ENCODE assay signal across 21 cellular contexts in genomic region chr3:127733781-127734180, GRCh38.
DNase-seq lines count a peak whose midpoint lies in the region; FAIRE-seq and TF ChIP-seq lines count a peak whose summit lies in the region.
"Had no signal": no experiment of that assay in that cellular context is flagged by ENCODE, and none has a peak within 500 bp of the region (broad histone marks: within the 10 kb centered on the region; RNA-seq: fewer than 3 reads in every experiment).

No MANE protein-coding gene starts in this region.

- H4K20me1 ChIP-seq in BLaER1 (no peaks in the 10 kb centered on the region), astrocyte (ENCODE audit: insufficient read depth, low read length) (no peaks in the 10 kb centered on the region), osteoblast (ENCODE audit: insufficient read depth, low read length) (no peaks in the 10 kb centered on the region)

- TF ChIP-seq CTCF in HFFc6 (IDR thresholded peaks at IDR 0.05) (no peak), astrocyte (IDR thresholded peaks at IDR 0.05; ENCODE audit: insufficient read depth, low read depth, low read length) (no peak), osteoblast (IDR thresholded peaks at IDR 0.05; ENCODE audit: extremely low read depth, low read depth, low read length) (no peak), endodermal cell (conservative IDR thresholded peaks at IDR 0.05) (no peak), ascending aorta (IDR thresholded peaks at IDR 0.05) (no peak)

- intact Hi-C loops in ascending aorta (cut with DNase I) = no loop called here

- 91 to 93% methylated on average over 7 to 10 of the region's 10 CpGs for WGBS in endodermal cell (ENCODE audit: insufficient coverage in 1 of 2, insufficient read length in 1 of 2), 2 experiments

- H3K4me3 ChIP-seq in BLaER1 (no peak overlapping the region), astrocyte (ENCODE audit: insufficient read depth, low read depth, low read length) (no peak overlapping the region), osteoblast (ENCODE audit: insufficient read depth, low read length) (no peak overlapping the region), endodermal cell (ENCODE audit: low read length) (no peak overlapping the region), ascending aorta (no peak overlapping the region)
- H3K4me3 ChIP-seq: HAP-1, right atrium auricular region, stomach, upper lobe of right lung had no signal

- H3K4me2 ChIP-seq in BLaER1 (peak overlapping the region; percentile 69), astrocyte (ENCODE audit: low read length) (peak overlapping the region; percentile 74), osteoblast (ENCODE audit: insufficient read depth, low read length) (no peak overlapping the region)

- H3K9me3 Mint-ChIP-seq in HFFc6 = no peaks in the 10 kb centered on the region
- H3K9me3 Mint-ChIP-seq in astrocyte (ENCODE audit: unreplicated experiment) = no peaks in the 10 kb centered on the region
- no peaks in the 10 kb centered on the region for H3K9me3 Mint-ChIP-seq in endodermal cell
- H3K9me3 Mint-ChIP-seq: activated naive CD4-positive, alpha-beta T cell treated with anti-CD3 and anti-CD28 coated beads, Interleukin-2, amount 10 ng/mL, durations not matched to agents 7 days and 5 days; activated T-cell treated with anti-CD3 and anti-CD28 coated beads, Interleukin-2, amount 50 U/mL, for 24 hours had no signal

- FAIRE-seq in astrocyte (lab: Jason Lieb, UNC) = no peak

- H3K36me3 ChIP-seq in BLaER1 (no peaks in the 10 kb centered on the region), astrocyte (ENCODE audit: insufficient read depth, low read length) (no peaks in the 10 kb centered on the region), osteoblast (ENCODE audit: insufficient read depth, low read length) (no peaks in the 10 kb centered on the region), endodermal cell (ENCODE audit: control insufficient read depth, insufficient read depth, low read length) (no peaks in the 10 kb centered on the region), ascending aorta (no peaks in the 10 kb centered on the region)
- H3K36me3 ChIP-seq: HAP-1, right atrium auricular region, stomach, upper lobe of right lung had no signal

- peak overlapping the region; percentile 92 for H3K27ac Mint-ChIP-seq in HFFc6
- no peak overlapping the region for H3K27ac Mint-ChIP-seq in astrocyte (ENCODE audit: unreplicated experiment)
- H3K27ac Mint-ChIP-seq in endodermal cell = no peak overlapping the region
- H3K27ac Mint-ChIP-seq: activated naive CD4-positive, alpha-beta T cell treated with anti-CD3 and anti-CD28 coated beads, Interleukin-2, amount 10 ng/mL, durations not matched to agents 7 days and 5 days; activated T-cell treated with anti-CD3 and anti-CD28 coated beads, Interleukin-2, amount 50 U/mL, for 24 hours had no signal

- DNase-seq in HFFc6 (no peak), astrocyte (ENCODE audit: low read depth) (no peak), osteoblast (ENCODE audit: insufficient read length, low spot score, missing footprints) (no peak), NCI-H2227 treated with DMSO at 0.1 percent for 48 hours (lab: John Stamatoyannopoulos, UW) (no peak), NCI-H69 (lab: John Stamatoyannopoulos, UW) (no peak), endodermal cell (no peak), ascending aorta (ENCODE audit: low spot score in 2 of 2) (no peak)
- DNase-seq: ACHN; activated CD8-positive, alpha-beta memory T cell treated with anti-CD3 and anti-CD28 coated beads for 24 hours; activated naive CD4-positive, alpha-beta T cell treated with anti-CD3 and anti-CD28 coated beads, Interleukin-2, amount 10 ng/mL, durations not matched to agents 7 days and 5 days; activated T-cell treated with anti-CD3 and anti-CD28 coated beads, Interleukin-2, amount 50 U/mL, for 24 hours; aorta; NCI-H1436; NCI-H526 treated with DMSO at 0.1 percent for 48 hours; stomach; T-helper 1 cell; upper lobe of right lung had no signal

- no peak overlapping the region for H3K27ac ChIP-seq in BLaER1
- H3K27ac ChIP-seq in astrocyte (ENCODE audit: low read depth, low read length) = peak overlapping the region; percentile 85
- H3K27ac ChIP-seq in osteoblast (ENCODE audit: low read depth, low read length) = peak overlapping the region; percentile 87
- no peak overlapping the region for H3K27ac ChIP-seq in endodermal cell (ENCODE audit: low read depth, low read length)
- H3K27ac ChIP-seq in ascending aorta = no peak overlapping the region
- H3K27ac ChIP-seq: C4-2B had no signal

- H3K4me1 ChIP-seq in BLaER1 (peaks cover 61% of the 10 kb centered on the region), astrocyte (ENCODE audit: insufficient read depth, low read length) (peaks cover 41% of the 10 kb centered on the region), osteoblast (ENCODE audit: insufficient read depth, low read length) (peaks cover 38% of the 10 kb centered on the region), endodermal cell (ENCODE audit: control insufficient read depth, insufficient read depth, low read length) (peaks cover 2% of the 10 kb centered on the region), ascending aorta (peaks cover 5 to 58% of the 10 kb centered on the region in 2 donors)

- H3K9me3 ChIP-seq in BLaER1 (no peaks in the 10 kb centered on the region), astrocyte (ENCODE audit: insufficient read depth, low read depth, low read length) (no peaks in the 10 kb centered on the region), osteoblast (ENCODE audit: low read depth, low read length) (no peaks in the 10 kb centered on the region), endodermal cell (ENCODE audit: control insufficient read depth, low read length) (no peaks in the 10 kb centered on the region), ascending aorta (no peaks in the 10 kb centered on the region)
- H3K9me3 ChIP-seq: HAP-1, right atrium auricular region, stomach, upper lobe of right lung had no signal

- H3K27me3 ChIP-seq in BLaER1 (no peaks in the 10 kb centered on the region), astrocyte (ENCODE audit: insufficient read depth, low read length) (no peaks in the 10 kb centered on the region), osteoblast (ENCODE audit: insufficient read depth, low read length) (no peaks in the 10 kb centered on the region), endodermal cell (ENCODE audit: control insufficient read depth, insufficient read depth, low read length, poor library complexity, severe bottlenecking) (peaks cover 49% of the 10 kb centered on the region), ascending aorta (no peaks in the 10 kb centered on the region)
- H3K27me3 ChIP-seq: right atrium auricular region, stomach, upper lobe of right lung had no signal

- H2AFZ ChIP-seq in astrocyte (ENCODE audit: low read depth, low read length) (no peak overlapping the region), osteoblast (ENCODE audit: low read length) (no peak overlapping the region)

- no peak overlapping the region for H3K9ac ChIP-seq in BLaER1
- H3K9ac ChIP-seq in astrocyte (ENCODE audit: low read length) = peak overlapping the region; percentile 44
- no peak overlapping the region for H3K9ac ChIP-seq in endodermal cell (ENCODE audit: extremely low read depth, low read length, poor library complexity, severe bottlenecking)

- H3K36me3 Mint-ChIP-seq in HFFc6 (ENCODE audit: low read depth) (peaks cover 7% of the 10 kb centered on the region; the same call in 1 of the 2 replicates), astrocyte (ENCODE audit: low read depth, unreplicated experiment) (no peaks in the 10 kb centered on the region), endodermal cell (ENCODE audit: low read depth) (no peaks in the 10 kb centered on the region)
- H3K36me3 Mint-ChIP-seq: activated naive CD4-positive, alpha-beta T cell treated with anti-CD3 and anti-CD28 coated beads, Interleukin-2, amount 10 ng/mL, durations not matched to agents 7 days and 5 days had no signal

- peaks cover 4% of the 10 kb centered on the region for H3K79me2 ChIP-seq in astrocyte (ENCODE audit: insufficient read depth, low read length)
- H3K79me2 ChIP-seq in osteoblast (ENCODE audit: insufficient read depth, low read length) = peaks cover 25% of the 10 kb centered on the region

- H3K4me3 Mint-ChIP-seq in HFFc6 (no peak overlapping the region), astrocyte (ENCODE audit: unreplicated experiment) (no peak overlapping the region), endodermal cell (no peak overlapping the region)
- H3K4me3 Mint-ChIP-seq: activated naive CD4-positive, alpha-beta T cell treated with anti-CD3 and anti-CD28 coated beads, Interleukin-2, amount 10 ng/mL, durations not matched to agents 7 days and 5 days; activated T-cell treated with anti-CD3 and anti-CD28 coated beads, Interleukin-2, amount 50 U/mL, for 24 hours had no signal

- peaks cover 58% of the 10 kb centered on the region for H3K4me1 Mint-ChIP-seq in HFFc6 (ENCODE audit: low read depth)
- peaks cover 62% of the 10 kb centered on the region for H3K4me1 Mint-ChIP-seq in astrocyte (ENCODE audit: low read depth, unreplicated experiment)
- peaks cover 26% of the 10 kb centered on the region for H3K4me1 Mint-ChIP-seq in endodermal cell

- H3K27me3 Mint-ChIP-seq in HFFc6 (ENCODE audit: insufficient read depth) (no peaks in the 10 kb centered on the region), astrocyte (ENCODE audit: low read depth, unreplicated experiment) (peaks cover 3% of the 10 kb centered on the region), endodermal cell (ENCODE audit: insufficient read depth) (peaks cover 68% of the 10 kb centered on the region)

Comparison
In these comparisons a context has a peak if more than half of its experiments do, and no peak if none do; other contexts are left out.
1. H3K27ac ChIP-seq: peak in astrocyte (single experiment) and osteoblast (single experiment); none in BLaER1 (single experiment), endodermal cell (single experiment) and ascending aorta (0 of 2).